ENCODE assay signal across 14 cellular contexts in the genomic region with DNA sequence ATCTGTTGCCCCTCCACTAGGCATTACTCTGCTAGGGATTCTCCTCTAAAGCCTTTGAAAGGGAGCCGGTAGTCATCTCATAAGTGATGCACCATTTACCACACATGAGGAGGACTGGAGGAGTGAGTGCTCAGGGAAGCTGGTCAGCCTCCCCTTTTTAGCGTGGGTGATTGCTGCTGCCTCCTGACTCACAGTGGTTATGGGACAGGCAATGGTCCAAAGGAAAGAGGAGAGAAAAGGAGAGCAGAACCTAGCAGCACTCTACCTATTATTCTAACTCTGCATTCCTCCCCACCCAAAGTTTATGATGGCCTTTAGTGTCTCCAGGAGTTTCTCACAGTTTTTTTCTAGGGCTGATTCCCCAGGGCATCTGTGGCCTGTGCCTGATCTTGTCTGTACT. TPM values are rescaled to one million over a fixed set of nuclear protein-coding genes. Genes with fewer than 3 reads are reported as not detected.
DNase-seq lines count a peak whose midpoint lies in the region; ATAC-seq and TF ChIP-seq lines count a peak whose summit lies in the region.
"Had no signal": no experiment of that assay in that cellular context is flagged by ENCODE, and none has a peak within 500 bp of the region (broad histone marks: within the 10 kb centered on the region; RNA-seq: fewer than 3 reads in every experiment).

No MANE protein-coding gene starts in this region.

- no peak overlapping the region for H3K27ac ChIP-seq in upper lobe of right lung

- peak; percentile 7 for ATAC-seq in activated CD8-positive, alpha-beta T cell treated with anti-CD3 and anti-CD28 coated beads for 36 hours
- ATAC-seq in activated CD8-positive, alpha-beta T cell treated with anti-CD3 and anti-CD28 coated beads, Interleukin-2, amount 10 ng/mL, durations not matched to agents 7 days and 5 days = no peak
- peak; percentile 58 for ATAC-seq in upper lobe of right lung

- DNase-seq in activated CD8-positive, alpha-beta T cell treated with anti-CD3 and anti-CD28 coated beads for 36 hours = no peak
- DNase-seq in activated CD8-positive, alpha-beta T cell treated with anti-CD3 and anti-CD28 coated beads, Interleukin-2, amount 10 ng/mL, durations not matched to agents 7 days and 5 days = no peak
- peak; percentile 55 for DNase-seq in adipocyte (ENCODE audit: low read depth)
- peak; percentile 42 for DNase-seq in iris pigment epithelial cell (ENCODE audit: low read depth)
- no peak for DNase-seq in upper lobe of right lung
- DNase-seq in HT-29 (ENCODE audit: low spot score) = no peak
- no peak for DNase-seq in NCI-H1436 treated with DMSO at 0.1 percent for 48 hours (lab: John Stamatoyannopoulos, UW)
- no peak for DNase-seq in activated naive CD4-positive, alpha-beta T cell treated with anti-CD3 and anti-CD28 coated beads, Interleukin-2, amount 10 ng/mL, durations not matched to agents 7 days and 5 days
- DNase-seq: activated CD4-positive, alpha-beta T cell treated with anti-CD3 and anti-CD28 coated beads for 48 hours; activated naive CD8-positive, alpha-beta T cell treated with anti-CD3 and anti-CD28 coated beads, Interleukin-2, amount 10 ng/mL, durations not matched to agents 7 days and 5 days; DND-41; NCI-H510A had no signal

- no peak for TF ChIP-seq CTCF in activated CD8-positive, alpha-beta T cell treated with anti-CD3 and anti-CD28 coated beads for 36 hours (IDR thresholded peaks at IDR 0.05)
- TF ChIP-seq CTCF in upper lobe of right lung (IDR thresholded peaks at IDR 0.05) = no peak

- POLR2A ChIA-PET in activated CD8-positive, alpha-beta T cell treated with anti-CD3 and anti-CD28 coated beads for 36 hours (lab: Charles Lee) = no interaction called here
- POLR2A ChIA-PET in activated CD8-positive, alpha-beta T cell treated with anti-CD3 and anti-CD28 coated beads, Interleukin-2, amount 10 ng/mL, durations not matched to agents 7 days and 5 days (lab: Charles Lee) = no interaction called here

- no peaks in the 10 kb centered on the region for H3K9me3 ChIP-seq in adipocyte (ENCODE audit: control insufficient read depth, low read length)
- no peaks in the 10 kb centered on the region for H3K9me3 ChIP-seq in upper lobe of right lung
- H3K9me3 ChIP-seq: tibial nerve had no signal

- peaks cover 3% of the 10 kb centered on the region for H3K4me1 Mint-ChIP-seq in activated CD8-positive, alpha-beta T cell treated with anti-CD3 and anti-CD28 coated beads for 36 hours (ENCODE audit: low read depth)
- no peaks in the 10 kb centered on the region for H3K4me1 Mint-ChIP-seq in activated CD8-positive, alpha-beta T cell treated with anti-CD3 and anti-CD28 coated beads, Interleukin-2, amount 10 ng/mL, durations not matched to agents 7 days and 5 days (ENCODE audit: low read depth)
- H3K4me1 Mint-ChIP-seq in activated naive CD4-positive, alpha-beta T cell treated with anti-CD3 and anti-CD28 coated beads, Interleukin-2, amount 10 ng/mL, durations not matched to agents 7 days and 5 days = peaks cover 9% of the 10 kb centered on the region
- H3K4me1 Mint-ChIP-seq: activated naive CD8-positive, alpha-beta T cell treated with anti-CD3 and anti-CD28 coated beads, Interleukin-2, amount 10 ng/mL, durations not matched to agents 7 days and 5 days had no signal

- H3K27me3 ChIP-seq in adipocyte (replicated peaks; ENCODE audit: control insufficient read depth, insufficient read depth, low read length) (no peaks in the 10 kb centered on the region), upper lobe of right lung (no peaks in the 10 kb centered on the region)
- H3K27me3 ChIP-seq: tibial nerve had no signal

- H3K4me1 ChIP-seq in adipocyte (ENCODE audit: control insufficient read depth, insufficient read depth, low read length) (peaks cover 21% of the 10 kb centered on the region), upper lobe of right lung (no peaks in the 10 kb centered on the region)

- no peaks in the 10 kb centered on the region for H3K36me3 Mint-ChIP-seq in activated CD8-positive, alpha-beta T cell treated with anti-CD3 and anti-CD28 coated beads for 36 hours (ENCODE audit: low read depth)
- no peaks in the 10 kb centered on the region for H3K36me3 Mint-ChIP-seq in activated CD8-positive, alpha-beta T cell treated with anti-CD3 and anti-CD28 coated beads, Interleukin-2, amount 10 ng/mL, durations not matched to agents 7 days and 5 days (ENCODE audit: low read depth)
- no peaks in the 10 kb centered on the region for H3K36me3 Mint-ChIP-seq in activated naive CD4-positive, alpha-beta T cell treated with anti-CD3 and anti-CD28 coated beads, Interleukin-2, amount 10 ng/mL, durations not matched to agents 7 days and 5 days
- H3K36me3 Mint-ChIP-seq: activated naive CD8-positive, alpha-beta T cell treated with anti-CD3 and anti-CD28 coated beads, Interleukin-2, amount 10 ng/mL, durations not matched to agents 7 days and 5 days had no signal

- CTCF ChIA-PET in activated CD8-positive, alpha-beta T cell treated with anti-CD3 and anti-CD28 coated beads for 36 hours (lab: Charles Lee) = no interaction called here
- CTCF ChIA-PET in activated CD8-positive, alpha-beta T cell treated with anti-CD3 and anti-CD28 coated beads, Interleukin-2, amount 10 ng/mL, durations not matched to agents 7 days and 5 days (lab: Charles Lee) = no interaction called here
- CTCF ChIA-PET in activated naive CD4-positive, alpha-beta T cell treated with anti-CD3 and anti-CD28 coated beads, Interleukin-2, amount 10 ng/mL, durations not matched to agents 7 days and 5 days (lab: Charles Lee) = no interaction called here

- H3K27me3 Mint-ChIP-seq in activated CD8-positive, alpha-beta T cell treated with anti-CD3 and anti-CD28 coated beads for 36 hours = no peaks in the 10 kb centered on the region
- peaks cover 3% of the 10 kb centered on the region for H3K27me3 Mint-ChIP-seq in activated CD8-positive, alpha-beta T cell treated with anti-CD3 and anti-CD28 coated beads, Interleukin-2, amount 10 ng/mL, durations not matched to agents 7 days and 5 days (ENCODE audit: low read depth)
- no peaks in the 10 kb centered on the region for H3K27me3 Mint-ChIP-seq in activated naive CD4-positive, alpha-beta T cell treated with anti-CD3 and anti-CD28 coated beads, Interleukin-2, amount 10 ng/mL, durations not matched to agents 7 days and 5 days

- no peak overlapping the region for H3K4me3 Mint-ChIP-seq in activated CD8-positive, alpha-beta T cell treated with anti-CD3 and anti-CD28 coated beads for 36 hours
- no peak overlapping the region for H3K4me3 Mint-ChIP-seq in activated CD8-positive, alpha-beta T cell treated with anti-CD3 and anti-CD28 coated beads, Interleukin-2, amount 10 ng/mL, durations not matched to agents 7 days and 5 days
- H3K4me3 Mint-ChIP-seq in activated naive CD4-positive, alpha-beta T cell treated with anti-CD3 and anti-CD28 coated beads, Interleukin-2, amount 10 ng/mL, durations not matched to agents 7 days and 5 days = no peak overlapping the region
- H3K4me3 Mint-ChIP-seq: activated naive CD8-positive, alpha-beta T cell treated with anti-CD3 and anti-CD28 coated beads, Interleukin-2, amount 10 ng/mL, durations not matched to agents 7 days and 5 days had no signal

- H3K36me3 ChIP-seq in adipocyte (ENCODE audit: control insufficient read depth, insufficient read depth, low read length, severe bottlenecking) (no peaks in the 10 kb centered on the region), upper lobe of right lung (no peaks in the 10 kb centered on the region)
- H3K36me3 ChIP-seq: tibial nerve had no signal

- H3K4me3 ChIP-seq in adipocyte (ENCODE audit: low read length) (no peak overlapping the region), upper lobe of right lung (no peak overlapping the region)
- H3K4me3 ChIP-seq: lung, tibial nerve had no signal

- H3K9me3 Mint-ChIP-seq in activated CD8-positive, alpha-beta T cell treated with anti-CD3 and anti-CD28 coated beads for 36 hours = peaks cover 3% of the 10 kb centered on the region
- H3K9me3 Mint-ChIP-seq in activated CD8-positive, alpha-beta T cell treated with anti-CD3 and anti-CD28 coated beads, Interleukin-2, amount 10 ng/mL, durations not matched to agents 7 days and 5 days (ENCODE audit: insufficient read depth) = no peaks in the 10 kb centered on the region
- no peaks in the 10 kb centered on the region for H3K9me3 Mint-ChIP-seq in activated naive CD4-positive, alpha-beta T cell treated with anti-CD3 and anti-CD28 coated beads, Interleukin-2, amount 10 ng/mL, durations not matched to agents 7 days and 5 days
- H3K9me3 Mint-ChIP-seq: activated naive CD8-positive, alpha-beta T cell treated with anti-CD3 and anti-CD28 coated beads, Interleukin-2, amount 10 ng/mL, durations not matched to agents 7 days and 5 days had no signal

- intact Hi-C loops in activated CD8-positive, alpha-beta T cell treated with anti-CD3 and anti-CD28 coated beads for 36 hours (cut with micrococcal nuclease) = no loop called here
- intact Hi-C loops in upper lobe of right lung (cut with DNase I) = no loop called here

- peak overlapping the region; percentile 40 for H3K9ac ChIP-seq in adipocyte (ENCODE audit: low read length)

- no peak overlapping the region for H3K27ac Mint-ChIP-seq in activated CD8-positive, alpha-beta T cell treated with anti-CD3 and anti-CD28 coated beads for 36 hours
- H3K27ac Mint-ChIP-seq in activated CD8-positive, alpha-beta T cell treated with anti-CD3 and anti-CD28 coated beads, Interleukin-2, amount 10 ng/mL, durations not matched to agents 7 days and 5 days = no peak overlapping the region
- H3K27ac Mint-ChIP-seq in activated naive CD4-positive, alpha-beta T cell treated with anti-CD3 and anti-CD28 coated beads, Interleukin-2, amount 10 ng/mL, durations not matched to agents 7 days and 5 days = no peak overlapping the region
- H3K27ac Mint-ChIP-seq: activated naive CD8-positive, alpha-beta T cell treated with anti-CD3 and anti-CD28 coated beads, Interleukin-2, amount 10 ng/mL, durations not matched to agents 7 days and 5 days had no signal

RNA-seq across cellular contexts. Expression of a gene that starts 36.3 kb away (rescaled TPM):
- 10 to 100 TPM; 17.0 to 18.6 TPM for total RNA-seq in activated CD8-positive, alpha-beta T cell treated with anti-CD3 and anti-CD28 coated beads for 36 hours
- total RNA-seq in activated CD8-positive, alpha-beta T cell treated with anti-CD3 and anti-CD28 coated beads, Interleukin-2, amount 10 ng/mL, durations not matched to agents 7 days and 5 days = 10 to 100 TPM; 22.1 to 26.5 TPM
- 40.0 TPM for total RNA-seq in upper lobe of right lung
- 39.1 and 39.8 TPM in 2 replicates for total RNA-seq in HT-29 (2014; rRNA removed; shearing (Covaris generic))

Comparison
In these comparisons a context has a peak if more than half of its experiments do, and no peak if none do; other contexts are left out.
1. DNase-seq: peak in adipocyte (single experiment) and iris pigment epithelial cell (single experiment); none in activated CD8-positive, alpha-beta T cell treated with anti-CD3 and anti-CD28 coated beads for 36 hours (single experiment), activated CD8-positive, alpha-beta T cell treated with anti-CD3 and anti-CD28 coated beads, Interleukin-2, amount 10 ng/mL, durations not matched to agents 7 days and 5 days (single experiment), upper lobe of right lung (single experiment), HT-29 (single experiment), NCI-H1436 treated with DMSO at 0.1 percent for 48 hours (single experiment) and activated naive CD4-positive, alpha-beta T cell treated with anti-CD3 and anti-CD28 coated beads, Interleukin-2, amount 10 ng/mL, durations not matched to agents 7 days and 5 days (single experiment).